ENCODE assay signal across 15 cellular contexts in genomic region chr1:54816951-54817350, GRCh38. TPM values are rescaled to one million over a fixed set of nuclear protein-coding genes. Genes with fewer than 3 reads are reported as not detected.
DNase-seq lines count a peak whose midpoint lies in the region; ATAC-seq and TF ChIP-seq lines count a peak whose summit lies in the region.
"Had no signal": no experiment of that assay in that cellular context is flagged by ENCODE, and none has a peak within 500 bp of the region (broad histone marks: within the 10 kb centered on the region; RNA-seq: fewer than 3 reads in every experiment).

No MANE protein-coding gene starts in this region.

- no peak for TF ChIP-seq CTCF in vagina (IDR thresholded peaks at IDR 0.05)
- no peak for TF ChIP-seq CTCF in CD8-positive, alpha-beta T cell (IDR thresholded peaks at IDR 0.05)

- H3K4ac ChIP-seq in neuronal stem cell (ENCODE audit: low read length): peak overlapping the region; percentile 7

- no peak for TF ChIP-seq POLR2A in vagina (IDR thresholded peaks at IDR 0.05)

- intact Hi-C loops in vagina (cut with DNase I): no loop called here
- intact Hi-C loops in CD8-positive, alpha-beta T cell (cut with DNase I, micrococcal nuclease): no loop called here

- no peaks in the 10 kb centered on the region for H3K9me3 ChIP-seq in neuronal stem cell (replicated peaks in 1 of 2; ENCODE audit: control insufficient read depth in 2 of 2, insufficient read depth in 1 of 2, low read depth in 1 of 2, low read length in 2 of 2)
- no peaks in the 10 kb centered on the region for H3K9me3 ChIP-seq in vagina
- H3K9me3 ChIP-seq in CD8-positive, alpha-beta T cell (ENCODE audit: low read length): no peaks in the 10 kb centered on the region
- H3K9me3 ChIP-seq: BLaER1, HAP-1 had no signal

- POLR2A ChIA-PET in T-cell (lab: Charles Lee): no interaction called here
- POLR2A ChIA-PET in CD8-positive, alpha-beta T cell (lab: Charles Lee): no interaction called here

- H3K36me3 ChIP-seq in neuronal stem cell (replicated peaks in 1 of 2; ENCODE audit: control insufficient read depth in 2 of 2, insufficient read depth in 2 of 2, low read length in 2 of 2): no peaks in the 10 kb centered on the region
- no peaks in the 10 kb centered on the region for H3K36me3 ChIP-seq in vagina
- no peaks in the 10 kb centered on the region for H3K36me3 ChIP-seq in CD8-positive, alpha-beta T cell (ENCODE audit: insufficient read depth, low read length)
- H3K36me3 ChIP-seq: BLaER1, HAP-1 had no signal

- no peak overlapping the region for H2AFZ ChIP-seq in neuronal stem cell (ENCODE audit: low read length)

- H3K27me3 Mint-ChIP-seq in T-cell: no peaks in the 10 kb centered on the region
- H3K27me3 Mint-ChIP-seq in CD8-positive, alpha-beta T cell (ENCODE audit: low read depth): no peaks in the 10 kb centered on the region

- H2BK120ac ChIP-seq in neuronal stem cell (ENCODE audit: low read depth, low read length): no peak overlapping the region

- H3K18ac ChIP-seq in neuronal stem cell (ENCODE audit: low read length): no peak overlapping the region

- H4K8ac ChIP-seq in neuronal stem cell (ENCODE audit: low read depth, low read length): peak overlapping the region; percentile 54

- peaks cover 6 to 8% (median 8%) of the 10 kb centered on the region in 3 donors for H3K4me1 Mint-ChIP-seq in T-cell
- H3K4me1 Mint-ChIP-seq in CD8-positive, alpha-beta T cell (ENCODE audit: low read depth): peaks cover 8% of the 10 kb centered on the region

- no peak overlapping the region for H3K9ac ChIP-seq in neuronal stem cell (ENCODE audit: low read depth, low read length, poor library complexity)
- H3K9ac ChIP-seq: BLaER1 had no signal

- WGBS in neuronal stem cell (ENCODE audit: extremely low coverage in 2 of 2, insufficient read length in 2 of 2, insufficient replicate concordance in 1 of 2), 2 donors: no CpG with 5 or more reads among the region's 13 CpGs

- no peak for ATAC-seq in T-cell (replicated peaks in 1 of 4)
- no peak for ATAC-seq in CD8-positive, alpha-beta T cell

- no peak overlapping the region for H3K27ac Mint-ChIP-seq in T-cell
- H3K27ac Mint-ChIP-seq in CD8-positive, alpha-beta T cell: no peak overlapping the region

- H3K4me2 ChIP-seq in neuronal stem cell (ENCODE audit: insufficient read depth, low read length, poor library complexity, severe bottlenecking): no peak overlapping the region

- peak overlapping the region; percentile 46 for H2BK15ac ChIP-seq in neuronal stem cell (ENCODE audit: low read length)

- no peak overlapping the region for H4K91ac ChIP-seq in neuronal stem cell (ENCODE audit: low read depth, low read length, poor library complexity)

- H2AK5ac ChIP-seq in neuronal stem cell (ENCODE audit: low read depth, low read length): no peak overlapping the region

- no peak overlapping the region for H2BK12ac ChIP-seq in neuronal stem cell (ENCODE audit: low read length)

- H3K4me3 ChIP-seq in neuronal stem cell (ENCODE audit: low read length in 2 of 2): no peak overlapping the region
- H3K4me3 ChIP-seq in vagina: no peak overlapping the region
- no peak overlapping the region for H3K4me3 ChIP-seq in CD8-positive, alpha-beta T cell (ENCODE audit: low read depth, low read length)
- H3K4me3 ChIP-seq: BLaER1, HAP-1 had no signal

- peaks cover 8% of the 10 kb centered on the region in 2 donors for H3K4me1 ChIP-seq in neuronal stem cell (ENCODE audit: control insufficient read depth in 2 of 2, insufficient read depth in 1 of 2, low read depth in 1 of 2, low read length in 2 of 2)
- no peaks in the 10 kb centered on the region for H3K4me1 ChIP-seq in vagina
- H3K4me1 ChIP-seq in CD8-positive, alpha-beta T cell (ENCODE audit: insufficient read depth, low read length): no peaks in the 10 kb centered on the region
- H3K4me1 ChIP-seq: HAP-1 had no signal

- H3K14ac ChIP-seq in neuronal stem cell (ENCODE audit: low read length): no peak overlapping the region

- H3K36me3 Mint-ChIP-seq in T-cell: no peaks in the 10 kb centered on the region
- no peaks in the 10 kb centered on the region for H3K36me3 Mint-ChIP-seq in CD8-positive, alpha-beta T cell

- H3K23ac ChIP-seq in neuronal stem cell (ENCODE audit: low read depth, low read length, poor library complexity): peak overlapping the region; percentile 83

- H3K27ac ChIP-seq in neuronal stem cell (replicated peaks; ENCODE audit: low read length): no peak overlapping the region
- H3K27ac ChIP-seq in vagina: no peak overlapping the region
- no peak overlapping the region for H3K27ac ChIP-seq in CD8-positive, alpha-beta T cell (ENCODE audit: low read depth, low read length)
- H3K27ac ChIP-seq: BLaER1, HL-60 had no signal

- H3K4me3 Mint-ChIP-seq in T-cell: no peak overlapping the region
- H3K4me3 Mint-ChIP-seq in CD8-positive, alpha-beta T cell: no peak overlapping the region

- no peaks in the 10 kb centered on the region for H3K79me1 ChIP-seq in neuronal stem cell (ENCODE audit: low read depth, low read length)

- DNase-seq in NCI-H2107 treated with DMSO at 0.1 percent for 48 hours (lab: John Stamatoyannopoulos, UW; ENCODE audit: unreplicated experiment): peak; percentile 9
- no peak for DNase-seq in NCI-H2107 (lab: John Stamatoyannopoulos, UW)
- DNase-seq in activated CD8-positive, alpha-beta memory T cell treated with anti-CD3 and anti-CD28 coated beads, Interleukin-2, amount 50 U/mL, for 48 hours: peak; percentile 34
- DNase-seq in neuronal stem cell (ENCODE audit: low spot score): no peak
- DNase-seq in vagina (ENCODE audit: extremely low spot score in 2 of 2): peak; percentile 56 to 70
- no peak for DNase-seq in T-cell
- no peak for DNase-seq in CD8-positive, alpha-beta T cell
- DNase-seq: 8988T, AML-193, DMS53, GF-D8, GOT3 had no signal

- CTCF ChIA-PET in T-cell (lab: Charles Lee): interaction anchor here in 1 of 2 donors (0.6 kb wide), 1 partner anchor 735 kb away, joined by 4 read pairs; no protein-coding TSS in a partner anchor
- CTCF ChIA-PET in CD8-positive, alpha-beta T cell (lab: Charles Lee): interaction anchor here (1.1 kb wide), 1 partner anchor 16 kb away, joined by 3 read pairs; no protein-coding TSS in a partner anchor

- H2BK5ac ChIP-seq in neuronal stem cell (ENCODE audit: low read length): no peak overlapping the region

- no peaks in the 10 kb centered on the region for H3K9me3 Mint-ChIP-seq in T-cell
- no peaks in the 10 kb centered on the region for H3K9me3 Mint-ChIP-seq in CD8-positive, alpha-beta T cell

- H3K27me3 ChIP-seq in neuronal stem cell (ENCODE audit: control insufficient read depth in 3 of 3, insufficient read depth in 3 of 3, low read depth in 1 of 3, low read length in 3 of 3): peaks cover 0 to 34% (median 0%) of the 10 kb centered on the region in 3 experiments
- H3K27me3 ChIP-seq in vagina: no peaks in the 10 kb centered on the region
- no peaks in the 10 kb centered on the region for H3K27me3 ChIP-seq in CD8-positive, alpha-beta T cell (ENCODE audit: insufficient read depth, low read length)
- H3K27me3 ChIP-seq: BLaER1 had no signal

RNA-seq across cellular contexts. Expression of gene TTC22, which starts 15.8 kb away (rescaled TPM):
- polyA plus RNA-seq in neuronal stem cell (2013, experiment 1 of 2): 0.07 TPM
- polyA plus RNA-seq in neuronal stem cell (2013, experiment 2 of 2): 0.06 TPM
- total RNA-seq in vagina (43.5 TPM), T-cell (10 to 100 TPM in 4 of 5 donors, 1 to 10 TPM in 1; 8.4 to 21.0 (median 16.2) TPM)
- 1 to 10 TPM; 3.1 to 4.2 TPM for total RNA-seq in CD8-positive, alpha-beta T cell

RNA-seq across cellular contexts. Expression of gene PARS2, which starts 52.6 kb away (rescaled TPM):
- 6.1 TPM for polyA plus RNA-seq in neuronal stem cell (2013, experiment 1 of 2)
- polyA plus RNA-seq in neuronal stem cell (2013, experiment 2 of 2): 5.7 TPM
- total RNA-seq in vagina: 5.2 TPM
- total RNA-seq in T-cell: 1 to 10 TPM in 3 of 5 donors, under 1 TPM in 2; 0.68 to 6.6 (median 6.0) TPM
- total RNA-seq in CD8-positive, alpha-beta T cell: not detected

Comparison
In these comparisons a context has a peak if more than half of its experiments do, and no peak if none do; other contexts are left out.
1. DNase-seq: peak in NCI-H2107 treated with DMSO at 0.1 percent for 48 hours (single experiment), activated CD8-positive, alpha-beta memory T cell treated with anti-CD3 and anti-CD28 coated beads, Interleukin-2, amount 50 U/mL, for 48 hours (single experiment) and vagina (2 of 2); none in NCI-H2107 (single experiment), neuronal stem cell (single experiment), T-cell (0 of 34) and CD8-positive, alpha-beta T cell (0 of 7).